In genomic region chr5:32233696-32234447, GRCh38 we compare ENCODE assay signal across 8 cellular contexts. TPM values are rescaled to one million over a fixed set of nuclear protein-coding genes. Genes with fewer than 3 reads are reported as not detected.
A peak's percentile ranks its signal among the peaks of the same experiment; 100 is the strongest.
DNase-seq lines count a peak whose midpoint lies in the region; ATAC-seq and TF ChIP-seq lines count a peak whose summit lies in the region.

No MANE protein-coding gene starts in this region.

- H3K4me2 ChIP-seq in SK-N-SH: no peak overlapping the region

- H3K9ac ChIP-seq in SK-N-SH: no peak overlapping the region

- BruUV-seq in Caco-2 (replicated peaks; lab: Mats Ljungman, UMichigan): no TSS peak

- no peaks in the 10 kb centered on the region for H3K79me2 ChIP-seq in SK-N-SH (ENCODE audit: insufficient read depth)

- intact Hi-C loops in Caco-2 (cut with micrococcal nuclease; ENCODE audit: unreplicated experiment): loop anchor here (2.0 kb wide), 1 partner anchor 379 kb away; no protein-coding TSS in a partner anchor

- ATAC-seq in esophagus mucosa (peak; percentile 52), omental fat pad (ENCODE audit: low FRiP score) (peak; percentile 45), GM19467 (IDR thresholded peaks at IDR 0.05; ENCODE audit: unreplicated experiment) (no peak)

- H3K4me1 Mint-ChIP-seq in Caco-2 (ENCODE audit: low read depth, unreplicated experiment): peaks cover 40% of the 10 kb centered on the region
- peaks cover 8% of the 10 kb centered on the region for H3K4me1 Mint-ChIP-seq in activated CD4-positive, alpha-beta memory T cell treated with anti-CD3 and anti-CD28 coated beads, Interleukin-2, amount 10 ng/mL, durations not matched to agents 7 days and 5 days

- no peaks in the 10 kb centered on the region for H3K27me3 Mint-ChIP-seq in Caco-2 (ENCODE audit: insufficient read depth, unreplicated experiment)
- no peaks in the 10 kb centered on the region for H3K27me3 Mint-ChIP-seq in activated CD4-positive, alpha-beta memory T cell treated with anti-CD3 and anti-CD28 coated beads, Interleukin-2, amount 10 ng/mL, durations not matched to agents 7 days and 5 days

- H3K4me3 ChIP-seq in Caco-2 (ENCODE audit: low read depth, low read length): no peak overlapping the region
- H3K4me3 ChIP-seq in SK-N-SH (ENCODE audit: low read depth in 2 of 2, low read length in 1 of 2): no peak overlapping the region

- H4K20me1 ChIP-seq in SK-N-SH (ENCODE audit: insufficient read depth): no peaks in the 10 kb centered on the region

- peaks cover 39% of the 10 kb centered on the region for H3K4me1 ChIP-seq in Caco-2
- peaks cover 0 to 9% of the 10 kb centered on the region in 2 experiments; a peak in 1 of 4 replicates for H3K4me1 ChIP-seq in SK-N-SH (ENCODE audit: control insufficient read depth in 1 of 2, insufficient read depth in 2 of 2, low read depth in 1 of 2, low read length in 1 of 2)

- DNase-seq in Caco-2: no peak
- peak; percentile 79 for DNase-seq in NOMO-1 treated with dmso at 0.1 percent for 144 hours (lab: John Stamatoyannopoulos, UW; ENCODE audit: unreplicated experiment)
- DNase-seq in omental fat pad (ENCODE audit: low spot score): no peak
- no peak for DNase-seq in activated CD4-positive, alpha-beta memory T cell treated with anti-CD3 and anti-CD28 coated beads, Interleukin-2, amount 10 ng/mL, durations not matched to agents 7 days and 5 days
- DNase-seq in SK-N-SH: no peak
- DNase-seq in NCI-H510A (lab: John Stamatoyannopoulos, UW): no peak

- H3K27ac Mint-ChIP-seq in Caco-2 (ENCODE audit: unreplicated experiment): peak overlapping the region; percentile 22
- no peak overlapping the region for H3K27ac Mint-ChIP-seq in activated CD4-positive, alpha-beta memory T cell treated with anti-CD3 and anti-CD28 coated beads, Interleukin-2, amount 10 ng/mL, durations not matched to agents 7 days and 5 days

- H3F3A ChIP-seq in SK-N-SH (replicated peaks; ENCODE audit: insufficient read depth): peaks cover 4% of the 10 kb centered on the region

- TF ChIP-seq RAD21 in SK-N-SH (IDR thresholded peaks at IDR 0.05; ENCODE audit: low read length): no peak

- TF ChIP-seq EP300 in SK-N-SH (IDR thresholded peaks at IDR 0.05; ENCODE audit: borderline replicate concordance in 1 of 2, low read depth in 1 of 2, low read length in 1 of 2): no peak

- no peaks in the 10 kb centered on the region for H3K9me3 Mint-ChIP-seq in Caco-2 (ENCODE audit: unreplicated experiment)
- H3K9me3 Mint-ChIP-seq in activated CD4-positive, alpha-beta memory T cell treated with anti-CD3 and anti-CD28 coated beads, Interleukin-2, amount 10 ng/mL, durations not matched to agents 7 days and 5 days: no peaks in the 10 kb centered on the region

- no peak overlapping the region for H2AFZ ChIP-seq in SK-N-SH (ENCODE audit: low read depth)

- H3K27me3 ChIP-seq in Caco-2 (replicated peaks; ENCODE audit: control insufficient read depth, insufficient read depth, low read length) (no peaks in the 10 kb centered on the region), SK-N-SH (ENCODE audit: insufficient read depth) (no peaks in the 10 kb centered on the region)

- CTCF ChIA-PET in Caco-2 (lab: Charles Lee): interaction anchor here (1.3 kb wide), 1 partner anchor 211 kb away, joined by 3 read pairs; the partner anchor contains the start of gene ZFR
- CTCF ChIA-PET in activated CD4-positive, alpha-beta memory T cell treated with anti-CD3 and anti-CD28 coated beads, Interleukin-2, amount 10 ng/mL, durations not matched to agents 7 days and 5 days (lab: Charles Lee): interaction anchor here (1.1 to 6.2 kb wide), 5 partner anchors 9 to 95 kb away, joined by 3 to 173 read pairs (median 8); no protein-coding TSS in a partner anchor
- CTCF ChIA-PET in SK-N-SH (lab: Yijun Ruan, JAX): interaction anchor here (0.7 to 6.1 kb wide), 8 partner anchors 41 to 380 kb away, joined by 3 to 71 read pairs (median 8); partner anchors contain the start of gene GOLPH3

- TF ChIP-seq CTCF in Caco-2 (IDR thresholded peaks at IDR 0.05; ENCODE audit: insufficient read depth in 1 of 2, low read depth in 1 of 2, low read length in 1 of 2, severe bottlenecking in 1 of 2, unreplicated experiment in 1 of 2): no peak
- TF ChIP-seq CTCF in omental fat pad (IDR thresholded peaks at IDR 0.05): no peak
- no peak for TF ChIP-seq CTCF in SK-N-SH (IDR thresholded peaks at IDR 0.05)

- peaks cover 67% of the 10 kb centered on the region for H3K36me3 Mint-ChIP-seq in Caco-2 (ENCODE audit: insufficient read depth, unreplicated experiment)
- H3K36me3 Mint-ChIP-seq in activated CD4-positive, alpha-beta memory T cell treated with anti-CD3 and anti-CD28 coated beads, Interleukin-2, amount 10 ng/mL, durations not matched to agents 7 days and 5 days (ENCODE audit: low read depth): peaks cover 42% of the 10 kb centered on the region

- no peak overlapping the region for H3K4me3 Mint-ChIP-seq in Caco-2 (ENCODE audit: unreplicated experiment)
- H3K4me3 Mint-ChIP-seq in activated CD4-positive, alpha-beta memory T cell treated with anti-CD3 and anti-CD28 coated beads, Interleukin-2, amount 10 ng/mL, durations not matched to agents 7 days and 5 days: no peak overlapping the region

- whole genome bisulfite sequencing in SK-N-SH (ENCODE audit: low lambda C conversion rate): 90% methylated on average over 8 of the region's 10 CpGs

- peaks cover 3% of the 10 kb centered on the region for H3K36me3 ChIP-seq in Caco-2 (ENCODE audit: control insufficient read depth, insufficient read depth, low read length)
- peaks cover 20 to 43% of the 10 kb centered on the region in 2 experiments for H3K36me3 ChIP-seq in SK-N-SH (replicated peaks in 1 of 2; ENCODE audit: control insufficient read depth in 1 of 2, insufficient read depth in 2 of 2, low read length in 1 of 2)

- POLR2A ChIA-PET in Caco-2 (lab: Charles Lee): interaction anchor here (0.7 kb wide), 1 partner anchor 45 kb away, joined by 3 read pairs; no protein-coding TSS in a partner anchor
- POLR2A ChIA-PET in activated CD4-positive, alpha-beta memory T cell treated with anti-CD3 and anti-CD28 coated beads, Interleukin-2, amount 10 ng/mL, durations not matched to agents 7 days and 5 days (lab: Charles Lee): interaction anchor here (1.6 to 4.0 kb wide), 2 partner anchors 59 to 60 kb away, joined by 4 to 20 read pairs; partner anchors contain the start of gene GOLPH3
- POLR2A ChIA-PET in SK-N-SH (lab: Yijun Ruan, JAX): no interaction called here

- 0 out of 4 replicates have a peak overlapping the region, but pooled peaks of 1 of the 2 experiments have one; percentile 5 for H3K27ac ChIP-seq in SK-N-SH (ENCODE audit: low read depth in 2 of 2, low read length in 1 of 2)

- H3K9me3 ChIP-seq in Caco-2 (no peaks in the 10 kb centered on the region), SK-N-SH (no peaks in the 10 kb centered on the region)

- H3K9me2 ChIP-seq in SK-N-SH: no peaks in the 10 kb centered on the region

TF ChIP-seq in SK-N-SH, 30 proteins besides CTCF, POLR2A, EP300 and RAD21 (continues in another document):
- no peak for TF ChIP-seq MEF2A (IDR thresholded peaks at IDR 0.05; ENCODE audit: borderline replicate concordance, low read depth)
- no peak for TF ChIP-seq REST (IDR thresholded peaks at IDR 0.05; ENCODE audit: low read depth, low read length)
- TF ChIP-seq PBX3 (IDR thresholded peaks at IDR 0.05): no peak
- TF ChIP-seq SIN3A (IDR thresholded peaks at IDR 0.05; ENCODE audit: borderline replicate concordance, low read depth, low read length): no peak
- TF ChIP-seq POLR2AphosphoS5 (IDR thresholded peaks at IDR 0.05; ENCODE audit: low read depth, low read length): no peak
- TF ChIP-seq RFX5 (IDR thresholded peaks at IDR 0.05; ENCODE audit: low read length): no peak
- TF ChIP-seq RCOR1 (IDR thresholded peaks at IDR 0.05; ENCODE audit: low read length): no peak
- no peak for TF ChIP-seq TCF12 (IDR thresholded peaks at IDR 0.05)

RNA-seq across cellular contexts. Expression of gene GOLPH3, which starts 59.8 kb away (rescaled TPM):
- total RNA-seq in Caco-2 (2022) (107 and 122 TPM in 2 replicates), esophagus mucosa (48.3 TPM), omental fat pad (10 to 100 TPM; 75.3 to 87.2 (median 84.0) TPM)
- total RNA-seq in activated CD4-positive, alpha-beta memory T cell treated with anti-CD3 and anti-CD28 coated beads, Interleukin-2, amount 10 ng/mL, durations not matched to agents 7 days and 5 days: 10 to 100 TPM; 81.6 to 86.8 TPM
- polyA plus RNA-seq in SK-N-SH (2012; rRNA removed): 25.5 and 30.7 TPM in 2 replicates
- 38.4 and 38.5 TPM in 2 replicates for polyA plus RNA-seq in SK-N-SH (2012; cell fraction: cytosol; rRNA removed)
- polyA plus RNA-seq in SK-N-SH (2012; cell fraction: nucleus; rRNA removed): 13.7 and 19.2 TPM in 2 replicates
